8 cellular contexts compared by ENCODE assay signal in genomic region chr3:72888546-72889309, GRCh38. TPM values are rescaled to one million over a fixed set of nuclear protein-coding genes. Genes with fewer than 3 reads are reported as not detected.
DNase-seq lines count a peak whose midpoint lies in the region; ATAC-seq and TF ChIP-seq lines count a peak whose summit lies in the region.

No MANE protein-coding gene starts in this region.

- H3K27ac Mint-ChIP-seq in T-helper 2 cell treated with Interferon-gamma antibody and Interleukin-4, amounts not matched to agents 5 μg/mL and 100 μg/mL, for 36 hours, result no peak overlapping the region
- no peak overlapping the region for H3K27ac Mint-ChIP-seq in activated T-helper 17 cell treated with anti-CD3 and anti-CD28 coated beads, Interleukin-2, amount 50 U/mL, for 72 hours

- H3K4me1 Mint-ChIP-seq in T-helper 2 cell treated with Interferon-gamma antibody and Interleukin-4, amounts not matched to agents 5 μg/mL and 100 μg/mL, for 36 hours (ENCODE audit: low read depth), result peaks cover 11% of the 10 kb centered on the region
- H3K4me1 Mint-ChIP-seq in activated T-helper 17 cell treated with anti-CD3 and anti-CD28 coated beads, Interleukin-2, amount 50 U/mL, for 72 hours, result peaks cover 5% of the 10 kb centered on the region

- no peak for TF ChIP-seq POLR2A in stomach (IDR thresholded peaks at IDR 0.05)

- intact Hi-C loops in stomach (cut with DNase I; ENCODE audit: low total_unique reads), result no loop called here

- TF ChIP-seq CTCF in stomach (IDR thresholded peaks at IDR 0.05), result no peak

- H3K36me3 ChIP-seq in stomach, result no peaks in the 10 kb centered on the region

- peak overlapping the region; percentile 33 for H3K4me3 Mint-ChIP-seq in T-helper 2 cell treated with Interferon-gamma antibody and Interleukin-4, amounts not matched to agents 5 μg/mL and 100 μg/mL, for 36 hours
- H3K4me3 Mint-ChIP-seq in activated T-helper 17 cell treated with anti-CD3 and anti-CD28 coated beads, Interleukin-2, amount 50 U/mL, for 72 hours, result peak overlapping the region; percentile 6

- no peaks in the 10 kb centered on the region for H3K9me3 Mint-ChIP-seq in T-helper 2 cell treated with Interferon-gamma antibody and Interleukin-4, amounts not matched to agents 5 μg/mL and 100 μg/mL, for 36 hours
- H3K9me3 Mint-ChIP-seq in activated T-helper 17 cell treated with anti-CD3 and anti-CD28 coated beads, Interleukin-2, amount 50 U/mL, for 72 hours, result no peaks in the 10 kb centered on the region

- ATAC-seq in activated T-helper 17 cell treated with anti-CD3 and anti-CD28 coated beads, Interleukin-2, amount 50 U/mL, for 72 hours (replicated peaks), result no peak
- ATAC-seq in GM21515 (IDR thresholded peaks at IDR 0.05; ENCODE audit: unreplicated experiment) (no peak), HG02970 (IDR thresholded peaks at IDR 0.05; ENCODE audit: low FRiP score, unreplicated experiment) (no peak), HG02852 (IDR thresholded peaks at IDR 0.05; ENCODE audit: unreplicated experiment) (no peak)

- DNase-seq in T-helper 2 cell treated with Interferon-gamma antibody and Interleukin-4, amounts not matched to agents 5 μg/mL and 100 μg/mL, for 36 hours (ENCODE audit: low spot score), result no peak
- DNase-seq in T-helper 2 cell (no peak), iPS-NIHi7 (ENCODE audit: extremely low spot score) (peak; percentile 39), stomach (no peak)

- peak overlapping the region; percentile 46 to 59 (median 52) for H3K4me3 ChIP-seq in stomach

- no peaks in the 10 kb centered on the region for H3K36me3 Mint-ChIP-seq in T-helper 2 cell treated with Interferon-gamma antibody and Interleukin-4, amounts not matched to agents 5 μg/mL and 100 μg/mL, for 36 hours (ENCODE audit: low read depth)
- no peaks in the 10 kb centered on the region for H3K36me3 Mint-ChIP-seq in activated T-helper 17 cell treated with anti-CD3 and anti-CD28 coated beads, Interleukin-2, amount 50 U/mL, for 72 hours (ENCODE audit: low read depth)

- peaks cover 0 to 3% (median 0%) of the 10 kb centered on the region in 3 donors for H3K27me3 ChIP-seq in stomach

- peak overlapping the region in 4 of 5 donors; percentile 50 to 79 (median 70) for H3K27ac ChIP-seq in stomach

- peaks cover 0 to under 1% (median 0%) of the 10 kb centered on the region in 4 donors for H3K9me3 ChIP-seq in stomach

- 6 to 12% (median 10%) methylated on average over 21 of the region's 21 CpGs for WGBS in stomach, 5 donors

- peaks cover 79% of the 10 kb centered on the region for H3K27me3 Mint-ChIP-seq in T-helper 2 cell treated with Interferon-gamma antibody and Interleukin-4, amounts not matched to agents 5 μg/mL and 100 μg/mL, for 36 hours (ENCODE audit: low read depth)
- peaks cover 61% of the 10 kb centered on the region for H3K27me3 Mint-ChIP-seq in activated T-helper 17 cell treated with anti-CD3 and anti-CD28 coated beads, Interleukin-2, amount 50 U/mL, for 72 hours

- peaks cover 11 to 38% (median 30%) of the 10 kb centered on the region in 4 donors for H3K4me1 ChIP-seq in stomach

- TF ChIP-seq EP300 in stomach (IDR thresholded peaks at IDR 0.05), result no peak

RNA-seq across cellular contexts. Expression of gene GXYLT2, which starts 0.9 kb away (rescaled TPM):
- not detected for total RNA-seq in activated T-helper 17 cell treated with anti-CD3 and anti-CD28 coated beads, Interleukin-2, amount 50 U/mL, for 72 hours
- 10 to 100 TPM in 2 of 5 donors, 1 to 10 TPM in 1, under 1 TPM in 2; 0.45 to 27.0 (median 4.2) TPM for total RNA-seq in stomach
- 1 to 10 TPM in 2 of 3 donors, under 1 TPM in 1; 0.40 to 1.5 (median 1.2) TPM for polyA plus RNA-seq in stomach

RNA-seq across cellular contexts. Expression of gene SHQ1, which starts 40.5 kb away (rescaled TPM):
- total RNA-seq in activated T-helper 17 cell treated with anti-CD3 and anti-CD28 coated beads, Interleukin-2, amount 50 U/mL, for 72 hours, result 10 to 100 TPM; 23.2 to 38.1 TPM
- total RNA-seq in stomach, result 10 to 100 TPM; 11.7 to 77.9 (median 30.7) TPM
- 1 to 10 TPM; 7.5 to 7.9 (median 7.6) TPM for polyA plus RNA-seq in stomach
